ENCODE assay signal across 11 cellular contexts in genomic region chr3:189507856-189508255, GRCh38.
A peak's percentile ranks its signal among the peaks of the same experiment; 100 is the strongest.
DNase-seq lines count a peak whose midpoint lies in the region; ATAC-seq and TF ChIP-seq lines count a peak whose summit lies in the region.
"Had no signal": no experiment of that assay in that cellular context is flagged by ENCODE, and none has a peak within 500 bp of the region (broad histone marks: within the 10 kb centered on the region; RNA-seq: fewer than 3 reads in every experiment).

No MANE protein-coding gene starts in this region.

- H3K27ac ChIP-seq in endodermal cell (ENCODE audit: low read depth, low read length): no peak overlapping the region
- H3K27ac ChIP-seq: SJSA1 had no signal

- DNase-seq in endodermal cell: no peak
- no peak for DNase-seq in iPS-NIHi7 (ENCODE audit: extremely low spot score)
- no peak for DNase-seq in NCI-H1694 (lab: John Stamatoyannopoulos, UW)
- DNase-seq in stimulated activated CD8-positive, alpha-beta memory T cell treated with anti-CD3 and anti-CD28 coated beads, Interleukin-4, amount 100 ng/mL, for 48 hours: no peak
- DNase-seq in NCI-H748 (lab: John Stamatoyannopoulos, UW; ENCODE audit: unreplicated experiment): no peak
- DNase-seq: activated CD4-positive, alpha-beta T cell treated with anti-CD3 and anti-CD28 coated beads for 36 hours; right cardiac atrium had no signal

- H3K9me3 Mint-ChIP-seq in endodermal cell: peaks cover 3% of the 10 kb centered on the region

- H3K27me3 ChIP-seq in endodermal cell (ENCODE audit: control insufficient read depth, insufficient read depth, low read length, poor library complexity, severe bottlenecking): no peaks in the 10 kb centered on the region
- H3K27me3 ChIP-seq: SJSA1 had no signal

- H3K4me1 Mint-ChIP-seq in endodermal cell: peaks cover 5% of the 10 kb centered on the region

- TF ChIP-seq CTCF in endodermal cell (conservative IDR thresholded peaks at IDR 0.05): no peak

- no peak overlapping the region for H3K27ac Mint-ChIP-seq in endodermal cell
- H3K27ac Mint-ChIP-seq: activated CD4-positive, alpha-beta T cell treated with anti-CD3 and anti-CD28 coated beads for 36 hours had no signal

- peak overlapping the region; percentile 15 for H3K4me3 ChIP-seq in endodermal cell (ENCODE audit: low read length)
- H3K4me3 ChIP-seq: SJSA1 had no signal

- H3K4me1 ChIP-seq in endodermal cell (ENCODE audit: control insufficient read depth, insufficient read depth, low read length): no peaks in the 10 kb centered on the region
- H3K4me1 ChIP-seq: SJSA1 had no signal

- H3K9ac ChIP-seq in endodermal cell (ENCODE audit: extremely low read depth, low read length, poor library complexity, severe bottlenecking): no peak overlapping the region

- peak; percentile 62 for ATAC-seq in GM18873 (IDR thresholded peaks at IDR 0.05; ENCODE audit: low FRiP score, unreplicated experiment)
- peak; percentile 75 for ATAC-seq in GM21737 (IDR thresholded peaks at IDR 0.05; ENCODE audit: unreplicated experiment)
- peak; percentile 71 for ATAC-seq in HG03354 (IDR thresholded peaks at IDR 0.05; ENCODE audit: poor library complexity, severe bottlenecking, unreplicated experiment)
- ATAC-seq: activated CD4-positive, alpha-beta T cell treated with anti-CD3 and anti-CD28 coated beads for 36 hours; right cardiac atrium had no signal

- H3K36me3 Mint-ChIP-seq in endodermal cell (ENCODE audit: low read depth): no peaks in the 10 kb centered on the region

- H3K36me3 ChIP-seq in endodermal cell (ENCODE audit: control insufficient read depth, insufficient read depth, low read length): no peaks in the 10 kb centered on the region
- H3K36me3 ChIP-seq: SJSA1 had no signal

- peaks cover 7% of the 10 kb centered on the region for H3K9me3 ChIP-seq in endodermal cell (ENCODE audit: control insufficient read depth, low read length)
- H3K9me3 ChIP-seq: SJSA1 had no signal

- no peak overlapping the region for H3K4me3 Mint-ChIP-seq in endodermal cell
- H3K4me3 Mint-ChIP-seq: activated CD4-positive, alpha-beta T cell treated with anti-CD3 and anti-CD28 coated beads for 36 hours had no signal

- H3K27me3 Mint-ChIP-seq in endodermal cell (ENCODE audit: insufficient read depth): no peaks in the 10 kb centered on the region
